In genomic region chr11:113581713-113582112, GRCh38 we compare ENCODE assay signal across 22 cellular contexts.
"Had no signal": no experiment of that assay in that cellular context is flagged by ENCODE, and none has a peak within 500 bp of the region (broad histone marks: within the 10 kb centered on the region; RNA-seq: fewer than 3 reads in every experiment).

No MANE protein-coding gene starts in this region.

- H3K9me3 Mint-ChIP-seq: immature natural killer cell, nephron, type B pancreatic cell had no signal

- H3K4me2 ChIP-seq: smooth muscle cell had no signal

- H3K9me3 ChIP-seq: gastroesophageal sphincter, left lung, prostate gland, suprapubic skin, thyroid gland had no signal

- H3K27me3 ChIP-seq: gastroesophageal sphincter, left lung, suprapubic skin, thyroid gland had no signal

- FAIRE-seq: keratinocyte, urothelium cell line had no signal

- DNase-seq: effector CD4-positive, alpha-beta T cell; glutamatergic neuron; immature natural killer cell; left lung; mesenchymal stem cell; midbrain; retina; stimulated activated CD4-positive, alpha-beta T cell treated with anti-CD3 and anti-CD28 coated beads, Interleukin-2, amount 100 ng/mL, for 48 hours; stimulated activated naive CD8-positive, alpha-beta T cell treated with anti-CD3 and anti-CD28 coated beads, Interleukin-15, Interleukin-2, amounts not matched to agents 100 U/mL and 50 U/mL, for 24 hours; thyroid gland had no signal

- H3K4me1 ChIP-seq: gastroesophageal sphincter, left lung, prostate gland had no signal

- H3K36me3 ChIP-seq: gastroesophageal sphincter, left lung, prostate gland, suprapubic skin, thyroid gland had no signal

- H3K27ac Mint-ChIP-seq: immature natural killer cell; nephron; stimulated activated effector memory CD8-positive, alpha-beta T cell treated with anti-CD3 and anti-CD28 coated beads, Interleukin-12 subunit alpha, Interleukin-12 subunit beta, amount 100 ng/mL, for 72 hours; type B pancreatic cell had no signal

- ATAC-seq: gastroesophageal sphincter; left lung; stimulated activated effector memory CD8-positive, alpha-beta T cell treated with anti-CD3 and anti-CD28 coated beads, Interleukin-12 subunit alpha, Interleukin-12 subunit beta, amount 100 ng/mL, for 72 hours; stimulated activated naive CD8-positive, alpha-beta T cell treated with anti-CD3 and anti-CD28 coated beads, Interleukin-15, Interleukin-2, amounts not matched to agents 100 U/mL and 50 U/mL, for 24 hours had no signal

- H3K4me3 ChIP-seq: coronary artery, gastroesophageal sphincter, left lung, lung, prostate gland, smooth muscle cell, suprapubic skin, thyroid gland had no signal

- H3K36me3 Mint-ChIP-seq: immature natural killer cell; stimulated activated effector memory CD8-positive, alpha-beta T cell treated with anti-CD3 and anti-CD28 coated beads, Interleukin-12 subunit alpha, Interleukin-12 subunit beta, amount 100 ng/mL, for 72 hours; type B pancreatic cell had no signal

- H3K9ac ChIP-seq: parathyroid adenoma had no signal

- H3K27ac ChIP-seq: coronary artery, gastroesophageal sphincter, left lung, parathyroid adenoma, prostate gland, suprapubic skin, thyroid gland had no signal

- H2AFZ ChIP-seq: parathyroid adenoma had no signal

- H3K4me3 Mint-ChIP-seq: immature natural killer cell; nephron; stimulated activated effector memory CD8-positive, alpha-beta T cell treated with anti-CD3 and anti-CD28 coated beads, Interleukin-12 subunit alpha, Interleukin-12 subunit beta, amount 100 ng/mL, for 72 hours; type B pancreatic cell had no signal
